1 cellular context compared by ENCODE assay signal in the genomic region with DNA sequence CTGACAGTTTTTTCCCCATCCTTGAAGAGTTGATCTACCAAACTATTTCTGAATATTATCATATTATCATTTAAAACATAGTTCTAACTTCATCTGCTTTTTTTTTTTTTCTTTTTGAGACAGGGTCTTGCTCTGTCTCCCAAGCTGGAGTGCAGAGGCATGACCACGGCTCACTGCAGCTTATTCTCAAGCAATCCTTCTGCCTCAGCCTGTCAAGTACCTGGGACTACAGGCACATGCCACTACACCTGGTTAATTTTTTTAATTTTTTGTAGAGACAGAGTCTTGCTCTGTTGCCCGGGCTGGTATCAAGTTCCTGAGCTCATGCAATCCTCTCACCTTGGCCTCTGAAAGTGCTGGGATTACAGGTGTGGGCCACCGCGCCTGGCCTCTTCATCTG.
TF ChIP-seq lines count a peak whose summit lies in the region.

No MANE protein-coding gene starts in this region.

TF ChIP-seq in GM12878, 131 proteins besides CTCF, POLR2A, EP300 and RAD21:
- TF ChIP-seq, protein P1, sequence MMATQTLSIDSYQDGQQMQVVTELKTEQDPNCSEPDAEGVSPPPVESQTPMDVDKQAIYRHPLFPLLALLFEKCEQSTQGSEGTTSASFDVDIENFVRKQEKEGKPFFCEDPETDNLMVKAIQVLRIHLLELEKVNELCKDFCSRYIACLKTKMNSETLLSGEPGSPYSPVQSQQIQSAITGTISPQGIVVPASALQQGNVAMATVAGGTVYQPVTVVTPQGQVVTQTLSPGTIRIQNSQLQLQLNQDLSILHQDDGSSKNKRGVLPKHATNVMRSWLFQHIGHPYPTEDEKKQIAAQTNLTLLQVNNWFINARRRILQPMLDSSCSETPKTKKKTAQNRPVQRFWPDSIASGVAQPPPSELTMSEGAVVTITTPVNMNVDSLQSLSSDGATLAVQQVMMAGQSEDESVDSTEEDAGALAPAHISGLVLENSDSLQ (IDR thresholded peaks at IDR 0.05): no peak
- TF ChIP-seq, protein P2, sequence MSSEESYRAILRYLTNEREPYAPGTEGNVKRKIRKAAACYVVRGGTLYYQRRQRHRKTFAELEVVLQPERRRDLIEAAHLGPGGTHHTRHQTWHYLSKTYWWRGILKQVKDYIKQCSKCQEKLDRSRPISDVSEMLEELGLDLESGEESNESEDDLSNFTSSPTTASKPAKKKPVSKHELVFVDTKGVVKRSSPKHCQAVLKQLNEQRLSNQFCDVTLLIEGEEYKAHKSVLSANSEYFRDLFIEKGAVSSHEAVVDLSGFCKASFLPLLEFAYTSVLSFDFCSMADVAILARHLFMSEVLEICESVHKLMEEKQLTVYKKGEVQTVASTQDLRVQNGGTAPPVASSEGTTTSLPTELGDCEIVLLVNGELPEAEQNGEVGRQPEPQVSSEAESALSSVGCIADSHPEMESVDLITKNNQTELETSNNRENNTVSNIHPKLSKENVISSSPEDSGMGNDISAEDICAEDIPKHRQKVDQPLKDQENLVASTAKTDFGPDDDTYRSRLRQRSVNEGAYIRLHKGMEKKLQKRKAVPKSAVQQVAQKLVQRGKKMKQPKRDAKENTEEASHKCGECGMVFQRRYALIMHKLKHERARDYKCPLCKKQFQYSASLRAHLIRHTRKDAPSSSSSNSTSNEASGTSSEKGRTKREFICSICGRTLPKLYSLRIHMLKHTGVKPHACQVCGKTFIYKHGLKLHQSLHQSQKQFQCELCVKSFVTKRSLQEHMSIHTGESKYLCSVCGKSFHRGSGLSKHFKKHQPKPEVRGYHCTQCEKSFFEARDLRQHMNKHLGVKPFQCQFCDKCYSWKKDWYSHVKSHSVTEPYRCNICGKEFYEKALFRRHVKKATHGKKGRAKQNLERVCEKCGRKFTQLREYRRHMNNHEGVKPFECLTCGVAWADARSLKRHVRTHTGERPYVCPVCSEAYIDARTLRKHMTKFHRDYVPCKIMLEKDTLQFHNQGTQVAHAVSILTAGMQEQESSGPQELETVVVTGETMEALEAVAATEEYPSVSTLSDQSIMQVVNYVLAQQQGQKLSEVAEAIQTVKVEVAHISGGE (CRISPR knock-in tag; IDR thresholded peaks at IDR 0.05): no peak
- TF ChIP-seq ZNF384 (IDR thresholded peaks at IDR 0.05; ENCODE audit: borderline replicate concordance, low read depth, low read length): no peak
- TF ChIP-seq HDAC2 (IDR thresholded peaks at IDR 0.05): no peak
- TF ChIP-seq CREB1 (IDR thresholded peaks at IDR 0.05; ENCODE audit: low read depth): no peak
- TF ChIP-seq DPF2 (IDR thresholded peaks at IDR 0.05): no peak
- no peak for TF ChIP-seq RB1 (IDR thresholded peaks at IDR 0.05; ENCODE audit: borderline replicate concordance)
- no peak for TF ChIP-seq CHD1 (IDR thresholded peaks at IDR 0.05; ENCODE audit: low read depth, low read length)
- no peak for TF ChIP-seq HDAC6 (IDR thresholded peaks at IDR 0.05; ENCODE audit: unreplicated experiment)
- no peak for TF ChIP-seq ZSCAN29 (IDR thresholded peaks at IDR 0.05)
- TF ChIP-seq FOXM1 (IDR thresholded peaks at IDR 0.05; ENCODE audit: low read depth, low read length): no peak
- no peak for TF ChIP-seq NR2F1 (conservative IDR thresholded peaks at IDR 0.05)
- no peak for TF ChIP-seq MTA2 (IDR thresholded peaks at IDR 0.05; ENCODE audit: low read depth)
